In genomic region chr5:137708796-137709559, GRCh38 we compare ENCODE assay signal across 29 cellular contexts. TPM values are rescaled to one million over a fixed set of nuclear protein-coding genes. Genes with fewer than 3 reads are reported as not detected.
A peak's percentile ranks its signal among the peaks of the same experiment; 100 is the strongest.
DNase-seq lines count a peak whose midpoint lies in the region; ATAC-seq and TF ChIP-seq lines count a peak whose summit lies in the region.
"Had no signal": no experiment of that assay in that cellular context is flagged by ENCODE, and none has a peak within 500 bp of the region (broad histone marks: within the 10 kb centered on the region; RNA-seq: fewer than 3 reads in every experiment).

No MANE protein-coding gene starts in this region.

- H3K27me3 Mint-ChIP-seq in CD8-positive, alpha-beta T cell (ENCODE audit: low read depth) = no peaks in the 10 kb centered on the region
- H3K27me3 Mint-ChIP-seq: activated naive CD8-positive, alpha-beta T cell treated with anti-CD3 and anti-CD28 coated beads, Interleukin-2, amount 10 ng/mL, durations not matched to agents 7 days and 5 days; B cell had no signal

- dilution Hi-C loops in mammary epithelial cell (cut with HindIII; ENCODE audit: low sequenced_read_pairs) = no loop called here

- H3K4me3 Mint-ChIP-seq in CD8-positive, alpha-beta T cell = no peak overlapping the region
- H3K4me3 Mint-ChIP-seq: activated CD8-positive, alpha-beta T cell treated with anti-CD3 and anti-CD28 coated beads, Interleukin-2, amount 10 ng/mL, durations not matched to agents 7 days and 5 days; activated naive CD8-positive, alpha-beta T cell treated with anti-CD3 and anti-CD28 coated beads, Interleukin-2, amount 10 ng/mL, durations not matched to agents 7 days and 5 days; B cell; stimulated activated effector memory CD8-positive, alpha-beta T cell treated with anti-CD3 and anti-CD28 coated beads, Interleukin-12 subunit alpha, Interleukin-12 subunit beta, amount 100 ng/mL, for 72 hours had no signal

- no peak overlapping the region for H2AFZ ChIP-seq in mammary epithelial cell (ENCODE audit: low read depth, low read length)
- H2AFZ ChIP-seq: PC-9 had no signal

- no TSS peak for BruUV-seq in mammary epithelial cell (replicated peaks; lab: Mats Ljungman, UMichigan)

- no peaks in the 10 kb centered on the region for H3K79me2 ChIP-seq in mammary epithelial cell (ENCODE audit: insufficient read depth, low read length)

- POLR2A ChIA-PET in CD8-positive, alpha-beta T cell (lab: Charles Lee) = no interaction called here

- peaks cover 5% of the 10 kb centered on the region for H3K4me1 Mint-ChIP-seq in CD8-positive, alpha-beta T cell (ENCODE audit: low read depth)
- H3K4me1 Mint-ChIP-seq: B cell; stimulated activated effector memory CD8-positive, alpha-beta T cell treated with anti-CD3 and anti-CD28 coated beads, Interleukin-12 subunit alpha, Interleukin-12 subunit beta, amount 100 ng/mL, for 72 hours had no signal

- no peak overlapping the region for H3K4me2 ChIP-seq in mammary epithelial cell (ENCODE audit: insufficient read depth, low read depth, low read length)
- H3K4me2 ChIP-seq: A549, PC-9 had no signal

- TF ChIP-seq CTCF in right atrium auricular region (IDR thresholded peaks at IDR 0.05) (no peak), testis (IDR thresholded peaks at IDR 0.05) (no peak), mammary epithelial cell (conservative IDR thresholded peaks at IDR 0.05 in 1 of 2, IDR thresholded peaks at IDR 0.05 in 1 of 2; ENCODE audit: extremely low read depth in 1 of 2, insufficient read depth in 1 of 2, low read depth in 1 of 2, low read length in 2 of 2) (no peak)
- no peak for TF ChIP-seq CTCF in CD8-positive, alpha-beta T cell (IDR thresholded peaks at IDR 0.05)

- peaks cover 0 to 9% of the 10 kb centered on the region in 2 donors for H3K4me1 ChIP-seq in right atrium auricular region
- H3K4me1 ChIP-seq in testis = no peaks in the 10 kb centered on the region
- H3K4me1 ChIP-seq in mammary epithelial cell (ENCODE audit: insufficient read depth, low read length) = no peaks in the 10 kb centered on the region
- H3K4me1 ChIP-seq in CD8-positive, alpha-beta T cell (ENCODE audit: insufficient read depth, low read length) = no peaks in the 10 kb centered on the region
- H3K4me1 ChIP-seq: A549, foreskin keratinocyte, suprapubic skin had no signal

- no peak overlapping the region for H3K27ac Mint-ChIP-seq in CD8-positive, alpha-beta T cell
- H3K27ac Mint-ChIP-seq: activated CD8-positive, alpha-beta T cell treated with anti-CD3 and anti-CD28 coated beads, Interleukin-2, amount 10 ng/mL, durations not matched to agents 7 days and 5 days; activated naive CD8-positive, alpha-beta T cell treated with anti-CD3 and anti-CD28 coated beads, Interleukin-2, amount 10 ng/mL, durations not matched to agents 7 days and 5 days; B cell; stimulated activated effector memory CD8-positive, alpha-beta T cell treated with anti-CD3 and anti-CD28 coated beads, Interleukin-12 subunit alpha, Interleukin-12 subunit beta, amount 100 ng/mL, for 72 hours had no signal

- H3K27ac ChIP-seq in right atrium auricular region (no peak overlapping the region), testis (no peak overlapping the region), mammary epithelial cell (ENCODE audit: insufficient read depth, low read depth, low read length) (no peak overlapping the region)
- no peak overlapping the region for H3K27ac ChIP-seq in CD8-positive, alpha-beta T cell (ENCODE audit: low read depth, low read length)
- H3K27ac ChIP-seq: A549, foreskin keratinocyte, HL-60, PC-9, suprapubic skin had no signal

- WGBS in testis, 2 donors = 84 to 88% methylated on average over 3 of the region's 3 CpGs
- WGBS in mammary epithelial cell (ENCODE audit: low coverage, missing lambda C conversion rate) = 93% methylated on average over 3 of the region's 3 CpGs

- H4K20me1 ChIP-seq in mammary epithelial cell (ENCODE audit: insufficient read depth, low read length) = no peaks in the 10 kb centered on the region

- no peak for TF ChIP-seq POLR2A in testis (IDR thresholded peaks at IDR 0.05)

- DNase-seq in Right ventricle myocardium inferior (ENCODE audit: missing footprints) (no peak), right atrium auricular region (ENCODE audit: low spot score) (no peak), NCI-H2171 treated with DMSO at 0.1 percent for 48 hours (lab: John Stamatoyannopoulos, UW) (peak; percentile 97), cerebellar cortex (ENCODE audit: low spot score) (peak; percentile 93), testis (peak; percentile 63), HUDEP-2 (lab: John Stamatoyannopoulos, UW; ENCODE audit: unreplicated experiment in 76 of 76) (no peak), mammary epithelial cell (no peak)
- DNase-seq in CD8-positive, alpha-beta T cell = no peak
- DNase-seq: activated CD4-positive, CD25-positive, alpha-beta regulatory T cell treated with anti-CD3 and anti-CD28 coated beads, Interleukin-2, amount 50 U/mL, for 72 hours; activated CD8-positive, alpha-beta T cell treated with anti-CD3 and anti-CD28 coated beads, Interleukin-2, amount 10 ng/mL, durations not matched to agents 7 days and 5 days; activated effector memory CD4-positive, alpha-beta T cell treated with Interleukin-2 at 50 U/mL for 16 hours; activated naive CD8-positive, alpha-beta T cell treated with anti-CD3 and anti-CD28 coated beads, Interleukin-2, amount 10 ng/mL, durations not matched to agents 7 days and 5 days; activated T-cell treated with anti-CD3 and anti-CD28 coated beads for 4 hours; DMS79 treated with DMSO at 0.1 percent for 48 hours; effector memory CD4-positive, alpha-beta T cell; foreskin keratinocyte; mesendoderm; NCI-H1105 treated with DMSO at 0.1 percent for 48 hours; NCI-H2107; PC-9 had no signal

- CTCF ChIA-PET in mammary epithelial cell (lab: Charles Lee; ENCODE audit: low non-redundant PET) = no interaction called here
- CTCF ChIA-PET in CD8-positive, alpha-beta T cell (lab: Charles Lee) = interaction anchor here (1.0 to 1.3 kb wide), 3 partner anchors 12 to 49 kb away, joined by 3 to 6 read pairs (median 4); no protein-coding TSS in a partner anchor

- peaks cover 65% of the 10 kb centered on the region for H3K36me3 Mint-ChIP-seq in CD8-positive, alpha-beta T cell
- H3K36me3 Mint-ChIP-seq: stimulated activated effector memory CD8-positive, alpha-beta T cell treated with anti-CD3 and anti-CD28 coated beads, Interleukin-12 subunit alpha, Interleukin-12 subunit beta, amount 100 ng/mL, for 72 hours had no signal

- H3K9ac ChIP-seq in mammary epithelial cell (ENCODE audit: insufficient read depth, low read length) = no peak overlapping the region

- intact Hi-C loops in Right ventricle myocardium inferior (cut with DNase I) = no loop called here
- intact Hi-C loops in testis (cut with DNase I; ENCODE audit: low total_unique reads) = no loop called here
- intact Hi-C loops in mammary epithelial cell (cut with micrococcal nuclease) = no loop called here
- intact Hi-C loops in CD8-positive, alpha-beta T cell (cut with DNase I, micrococcal nuclease) = no loop called here

- peak; percentile 37 for ATAC-seq in Right ventricle myocardium inferior
- no peak for ATAC-seq in CD8-positive, alpha-beta T cell
- ATAC-seq: A549; activated CD8-positive, alpha-beta T cell treated with anti-CD3 and anti-CD28 coated beads, Interleukin-2, amount 10 ng/mL, durations not matched to agents 7 days and 5 days; esophagus mucosa; foreskin keratinocyte; GM12878; HCT116; HepG2; stimulated activated effector memory CD8-positive, alpha-beta T cell treated with anti-CD3 and anti-CD28 coated beads, Interleukin-12 subunit alpha, Interleukin-12 subunit beta, amount 100 ng/mL, for 72 hours had no signal

- H3K9me3 Mint-ChIP-seq in CD8-positive, alpha-beta T cell = peaks cover 3% of the 10 kb centered on the region
- H3K9me3 Mint-ChIP-seq: stimulated activated effector memory CD8-positive, alpha-beta T cell treated with anti-CD3 and anti-CD28 coated beads, Interleukin-12 subunit alpha, Interleukin-12 subunit beta, amount 100 ng/mL, for 72 hours had no signal

- in situ Hi-C loops in mammary epithelial cell (cut with MboI; ENCODE audit: low sequenced_read_pairs in 2 of 2) = no loop called here

- H3K9me3 ChIP-seq in right atrium auricular region (peaks cover 0 to 5% of the 10 kb centered on the region in 2 donors), testis (no peaks in the 10 kb centered on the region), mammary epithelial cell (replicated peaks; ENCODE audit: insufficient read depth, low read length) (no peaks in the 10 kb centered on the region)
- H3K9me3 ChIP-seq in CD8-positive, alpha-beta T cell (ENCODE audit: low read length) = no peaks in the 10 kb centered on the region
- H3K9me3 ChIP-seq: suprapubic skin had no signal

- no peak overlapping the region for H3K4me3 ChIP-seq in right atrium auricular region
- H3K4me3 ChIP-seq in testis = no peak overlapping the region
- no peak overlapping the region for H3K4me3 ChIP-seq in mammary epithelial cell (replicated peaks in 1 of 3; ENCODE audit: insufficient read depth in 1 of 3, low read depth in 2 of 3, low read length in 3 of 3)
- no peak overlapping the region for H3K4me3 ChIP-seq in CD8-positive, alpha-beta T cell (ENCODE audit: low read depth, low read length)
- H3K4me3 ChIP-seq: A549, GM12878, PC-9, suprapubic skin had no signal

- H3K36me3 ChIP-seq in right atrium auricular region (peaks cover 9% of the 10 kb centered on the region), testis (ENCODE audit: low read depth, missing control alignments) (no peaks in the 10 kb centered on the region), mammary epithelial cell (ENCODE audit: insufficient read depth, low read length) (no peaks in the 10 kb centered on the region)
- peaks cover 9% of the 10 kb centered on the region for H3K36me3 ChIP-seq in CD8-positive, alpha-beta T cell (ENCODE audit: insufficient read depth, low read length)
- H3K36me3 ChIP-seq: suprapubic skin had no signal

- H3K27me3 ChIP-seq in right atrium auricular region (no peaks in the 10 kb centered on the region), testis (no peaks in the 10 kb centered on the region), mammary epithelial cell (ENCODE audit: insufficient read depth, low read length) (no peaks in the 10 kb centered on the region)
- H3K27me3 ChIP-seq in CD8-positive, alpha-beta T cell (ENCODE audit: insufficient read depth, low read length) = no peaks in the 10 kb centered on the region
- H3K27me3 ChIP-seq: foreskin keratinocyte, suprapubic skin had no signal

RNA-seq across cellular contexts. Expression of gene KLHL3, which starts 26.9 kb away (rescaled TPM):
- 23.3 TPM for total RNA-seq in Right ventricle myocardium inferior
- total RNA-seq in right atrium auricular region = 10 to 100 TPM; 24.6 to 38.2 TPM
- total RNA-seq in testis = 10 to 100 TPM; 26.2 to 35.0 TPM
- 13.7 TPM for polyA plus RNA-seq in testis (ENCODE audit: insufficient read depth, low read depth, low replicate concordance)
- 1 to 10 TPM; 3.3 to 4.9 TPM for total RNA-seq in mammary epithelial cell
- 2.9 TPM for polyA plus RNA-seq in mammary epithelial cell
- polyA minus RNA-seq in mammary epithelial cell = 2.3 TPM
- total RNA-seq in CD8-positive, alpha-beta T cell = 10 to 100 TPM; 16.9 to 17.4 TPM

RNA-seq across cellular contexts. Expression of gene HNRNPA0, which starts 45.2 kb away (rescaled TPM):
- total RNA-seq in Right ventricle myocardium inferior = 12.1 TPM
- total RNA-seq in right atrium auricular region = 1 to 10 TPM; 6.9 to 8.6 TPM
- total RNA-seq in testis = 10 to 100 TPM; 22.7 to 22.8 TPM
- 34.0 TPM for polyA plus RNA-seq in testis (ENCODE audit: insufficient read depth, low read depth, low replicate concordance)
- 10 to 100 TPM; 15.8 to 22.2 TPM for total RNA-seq in mammary epithelial cell
- polyA plus RNA-seq in mammary epithelial cell = 10.2 TPM
- 5.1 TPM for polyA minus RNA-seq in mammary epithelial cell
- total RNA-seq in CD8-positive, alpha-beta T cell = 10 to 100 TPM; 53.7 to 57.0 TPM

Comparison
In these comparisons a context has a peak if more than half of its experiments do, and no peak if none do; other contexts are left out.
1. DNase-seq: peak in NCI-H2171 treated with DMSO at 0.1 percent for 48 hours (single experiment), cerebellar cortex (single experiment) and testis (single experiment); none in Right ventricle myocardium inferior (single experiment), right atrium auricular region (single experiment), HUDEP-2 (0 of 76), mammary epithelial cell (single experiment) and CD8-positive, alpha-beta T cell (0 of 7).